Comparison of ENCODE assay signal across 2 cellular contexts in the genomic region with DNA sequence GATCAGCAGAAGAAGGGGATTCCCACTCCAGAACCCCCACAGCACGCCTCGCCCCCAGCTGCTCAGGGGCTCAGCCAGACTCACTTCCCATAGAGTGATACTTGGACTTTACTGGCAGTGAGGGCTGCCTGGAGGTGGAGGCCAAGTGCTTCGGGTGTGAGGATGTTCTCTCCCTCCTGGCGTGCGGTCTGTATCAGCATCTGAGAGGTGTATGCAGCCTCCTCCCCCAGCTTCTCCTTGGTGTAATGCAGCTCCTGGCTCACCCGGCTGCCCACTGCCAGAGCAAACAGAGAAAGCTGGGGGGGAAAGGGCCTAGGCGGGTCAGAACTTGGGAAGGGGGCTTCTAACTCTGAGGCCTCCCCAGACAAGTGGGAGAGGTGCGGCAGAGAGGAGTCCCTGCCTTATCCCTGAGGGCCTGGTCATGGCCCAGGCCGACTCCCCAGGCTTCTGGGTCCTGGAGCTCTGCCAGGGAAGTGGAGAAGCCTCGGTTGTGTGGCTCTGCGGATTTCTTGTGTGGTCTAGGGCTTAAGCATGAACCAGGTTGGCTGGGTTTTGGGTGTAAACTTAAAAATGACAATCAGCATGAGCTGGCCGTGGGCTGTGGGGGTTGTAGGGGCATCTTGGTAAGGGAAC.
TF ChIP-seq lines count a peak whose summit lies in the region.

No MANE protein-coding gene starts in this region.

TF ChIP-seq in IMR-90, 13 proteins besides CTCF, POLR2A, EP300 and RAD21:
- no peak for TF ChIP-seq MAFK (IDR thresholded peaks at IDR 0.05; ENCODE audit: low read depth, low read length)
- no peak for TF ChIP-seq MXI1 (IDR thresholded peaks at IDR 0.05; ENCODE audit: borderline replicate concordance, low read depth, low read length)

TF ChIP-seq in H1, 55 proteins besides CTCF, POLR2A, EP300 and RAD21:
- TF ChIP-seq GABPA (IDR thresholded peaks at IDR 0.05; ENCODE audit: borderline replicate concordance, insufficient read depth, low read length) (no peak), RNF2 (IDR thresholded peaks at IDR 0.05; ENCODE audit: borderline replicate concordance, low read depth, low read length, missing control alignments, poor library complexity, severe bottlenecking) (no peak), SUZ12 (IDR thresholded peaks at IDR 0.05; ENCODE audit: low read length) (no peak), SP4 (IDR thresholded peaks at IDR 0.05; ENCODE audit: low read length) (no peak), TEAD4 (IDR thresholded peaks at IDR 0.05; ENCODE audit: low read depth, low read length) (no peak), CBX8 (IDR thresholded peaks at IDR 0.05; ENCODE audit: borderline replicate concordance, low read depth, low read length) (no peak)
